1 cellular context compared by ENCODE assay signal in the genomic region with DNA sequence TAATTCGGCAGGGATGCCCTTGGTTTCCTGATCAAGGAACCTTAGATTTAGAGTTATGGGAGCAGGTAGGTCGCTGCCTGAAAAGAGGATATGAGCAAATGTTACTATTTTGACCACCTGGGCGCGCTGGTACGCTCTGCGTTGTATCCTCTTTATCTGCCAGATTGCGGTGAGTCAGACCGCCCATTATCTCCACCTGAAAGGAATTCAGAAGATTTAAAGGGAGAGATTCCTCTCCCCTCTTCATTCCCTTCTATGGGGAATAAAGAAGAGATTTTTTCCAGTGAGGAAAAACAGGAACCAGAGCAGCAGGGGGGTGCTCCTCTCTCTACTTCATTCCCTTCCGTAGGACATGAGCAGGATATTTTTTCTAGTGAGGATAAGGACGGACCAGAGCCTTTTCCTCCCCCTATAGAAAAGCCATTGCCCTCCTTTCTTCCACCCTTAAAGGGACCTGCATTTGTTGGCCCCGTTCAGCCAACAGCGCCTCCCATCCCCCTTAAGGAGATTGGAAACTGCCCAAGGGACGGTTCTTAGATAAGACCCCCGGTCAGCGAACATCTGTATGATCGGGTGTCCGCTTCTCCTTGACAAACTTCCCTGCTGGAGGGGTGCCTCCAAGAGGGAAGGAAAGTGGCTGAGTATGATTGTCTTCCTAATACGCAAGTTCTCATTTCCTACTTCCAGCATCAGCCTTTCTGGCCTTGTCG.
A peak's percentile ranks its signal among the peaks of the same experiment; 100 is the strongest.
TF ChIP-seq lines count a peak whose summit lies in the region.

No MANE protein-coding gene starts in this region.

TF ChIP-seq in K562, 482 proteins besides CTCF, POLR2A, EP300 and RAD21 (continued from another document):
- TF ChIP-seq THAP7 (CRISPR knock-in tag; IDR thresholded peaks at IDR 0.05) (no peak), ZBTB1 (CRISPR knock-in tag; IDR thresholded peaks at IDR 0.05; ENCODE audit: borderline replicate concordance, low read depth) (no peak), JUND (IDR thresholded peaks at IDR 0.05; ENCODE audit: borderline replicate concordance, low read depth, low read length) (peak; percentile 43; the same call in 1 of the 2 replicates), JUND (tag; IDR thresholded peaks at IDR 0.05; ENCODE audit: borderline replicate concordance, low read depth, low read length) (peak; percentile 57; the same call in 1 of the 3 replicates), LCOR (CRISPR knock-in tag; IDR thresholded peaks at IDR 0.05) (no peak), KDM2B (CRISPR knock-in tag; IDR thresholded peaks at IDR 0.05) (no peak), FOSL1 (tag; conservative IDR thresholded peaks at IDR 0.05) (peak; percentile 59), CHAMP1 (IDR thresholded peaks at IDR 0.05) (no peak), RCOR1 (IDR thresholded peaks at IDR 0.05; ENCODE audit: borderline replicate concordance in 1 of 2, low read depth in 2 of 2, low read length in 2 of 2) (0 out of 4 replicates have a peak, but pooled peaks of 1 of the 2 experiments have one; percentile 13)
